1 cellular context compared by ENCODE assay signal in the genomic region with DNA sequence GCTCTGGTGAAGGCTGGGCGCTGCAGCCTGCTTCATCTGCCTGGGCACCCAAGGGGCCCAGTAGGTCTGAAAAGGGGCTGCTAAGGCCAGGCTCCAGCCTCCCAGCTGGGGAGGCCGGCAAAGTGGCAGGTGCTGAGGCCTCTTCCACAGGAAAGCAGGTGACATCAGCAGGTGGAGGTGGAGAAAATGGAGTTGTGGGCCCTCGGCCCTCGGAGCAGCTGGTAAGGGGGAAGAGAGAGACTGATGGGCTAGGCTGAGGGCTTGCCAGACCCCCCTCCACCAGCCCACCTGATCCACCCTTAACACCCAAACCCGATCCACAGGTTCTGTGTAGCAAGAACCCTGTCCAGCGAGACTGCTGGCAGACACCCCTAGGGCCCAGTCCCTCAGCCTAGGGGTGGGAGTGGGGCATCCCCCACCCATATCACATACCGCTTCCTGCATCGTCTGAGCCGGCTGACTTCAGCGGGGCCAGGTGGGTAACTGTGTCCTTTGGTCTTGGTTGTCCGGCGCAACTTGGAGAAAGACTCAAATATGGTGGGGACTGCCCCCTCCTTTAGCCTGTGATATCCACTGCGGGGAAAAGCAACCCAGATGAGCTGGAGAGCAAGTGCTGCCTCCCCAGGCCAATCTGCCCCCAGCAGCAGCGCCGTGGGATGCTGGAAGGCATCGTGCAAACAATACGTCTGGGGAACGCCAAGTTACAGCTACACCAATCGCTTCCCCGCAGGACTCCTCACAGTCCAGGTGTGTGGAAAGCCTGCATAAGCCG.
TF ChIP-seq lines count a peak whose summit lies in the region.

No MANE protein-coding gene starts in this region.

TF ChIP-seq in GM23338, 12 proteins besides CTCF, POLR2A, EP300 and RAD21 (continued from another document):
- TF ChIP-seq NANOG (IDR thresholded peaks at IDR 0.05; ENCODE audit: borderline replicate concordance) (no peak), ZNF331 (CRISPR knock-in tag; IDR thresholded peaks at IDR 0.05; ENCODE audit: low read depth) (no peak), EZH2phosphoT487 (IDR thresholded peaks at IDR 0.05; ENCODE audit: unreplicated experiment) (no peak), STAT1 (IDR thresholded peaks at IDR 0.05; ENCODE audit: unreplicated experiment) (no peak)
TF ChIP-seq in GM23338: peak in this region for 0.
